ENCODE assay signal across 11 cellular contexts in the genomic region with DNA sequence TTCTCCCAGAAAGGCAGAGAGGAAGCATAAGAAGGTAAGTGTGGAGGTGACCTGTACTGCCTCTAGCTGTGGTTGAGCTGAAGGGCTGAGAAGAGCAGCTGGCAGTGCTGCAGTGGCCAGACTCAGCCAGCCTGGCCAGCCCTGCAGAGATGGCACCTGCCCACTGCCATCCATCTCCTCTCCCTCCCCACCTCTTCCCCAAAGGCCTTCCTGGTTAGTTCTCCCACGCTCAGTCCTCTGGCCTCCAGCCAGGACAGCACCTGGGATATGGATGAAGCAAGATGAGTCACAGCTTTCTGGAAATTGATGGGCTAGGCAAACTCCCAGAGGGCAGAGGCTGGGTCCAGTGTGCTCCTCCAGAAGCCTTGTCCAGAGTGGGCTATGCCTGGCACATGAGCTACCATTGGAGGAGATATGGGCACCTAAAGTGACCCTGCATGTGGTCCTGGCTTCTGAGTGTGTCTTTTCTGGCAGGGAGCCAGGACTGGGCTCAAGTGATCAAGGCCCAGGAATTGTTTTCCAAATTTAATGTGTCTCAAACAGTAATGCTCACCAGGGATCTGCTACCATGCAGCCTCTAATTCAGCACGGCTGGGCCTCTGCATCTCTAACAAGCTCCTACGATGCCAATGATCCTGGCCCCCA.
A peak's percentile ranks its signal among the peaks of the same experiment; 100 is the strongest.
DNase-seq lines count a peak whose midpoint lies in the region; ATAC-seq and TF ChIP-seq lines count a peak whose summit lies in the region.
"Had no signal": no experiment of that assay in that cellular context is flagged by ENCODE, and none has a peak within 500 bp of the region (broad histone marks: within the 10 kb centered on the region; RNA-seq: fewer than 3 reads in every experiment).

No MANE protein-coding gene starts in this region.

- H3K27me3 Mint-ChIP-seq in mesothelial cell of epicardium (ENCODE audit: low read depth), result no peaks in the 10 kb centered on the region

- no peak for TF ChIP-seq CTCF in mesothelial cell of epicardium (IDR thresholded peaks at IDR 0.05; ENCODE audit: unreplicated experiment)

- H3K9me3 Mint-ChIP-seq in mesothelial cell of epicardium, result peaks cover 8% of the 10 kb centered on the region

- H3K4me3 Mint-ChIP-seq in mesothelial cell of epicardium, result no peak overlapping the region

- peaks cover 32% of the 10 kb centered on the region for H3K4me1 Mint-ChIP-seq in mesothelial cell of epicardium

- DNase-seq in DMS79 (lab: John Stamatoyannopoulos, UW), result peak; percentile 51
- peak; percentile 37 for DNase-seq in NCI-H2029 treated with DMSO at 0.1 percent for 48 hours (lab: John Stamatoyannopoulos, UW)
- peak; percentile 53 for DNase-seq in astrocyte of the hippocampus (ENCODE audit: low read depth, low spot score)
- no peak for DNase-seq in mesothelial cell of epicardium (ENCODE audit: low spot score in 2 of 2, unreplicated experiment in 2 of 2)
- DNase-seq in SK-N-DZ (ENCODE audit: low spot score), result no peak
- DNase-seq: cortex of kidney; KBM-7; stimulated activated CD4-positive, alpha-beta T cell treated with anti-CD3 and anti-CD28 coated beads, Interleukin-4, amount 100 ng/mL, for 4 hours had no signal

- no peaks in the 10 kb centered on the region for H3K36me3 Mint-ChIP-seq in mesothelial cell of epicardium

- ATAC-seq in HG03442 (IDR thresholded peaks at IDR 0.05; ENCODE audit: unreplicated experiment) (no peak), HG02938 (IDR thresholded peaks at IDR 0.05; ENCODE audit: unreplicated experiment) (no peak), GM21528 (IDR thresholded peaks at IDR 0.05; ENCODE audit: low FRiP score, unreplicated experiment) (no peak)

- H3K27ac Mint-ChIP-seq in mesothelial cell of epicardium, result peak overlapping the region; percentile 78

Comparison
In these comparisons a context has a peak if more than half of its experiments do, and no peak if none do; other contexts are left out.
1. DNase-seq: peak in DMS79 (single experiment), NCI-H2029 treated with DMSO at 0.1 percent for 48 hours (single experiment) and astrocyte of the hippocampus (single experiment); none in mesothelial cell of epicardium (0 of 2) and SK-N-DZ (single experiment).